Comparison of ENCODE assay signal across 25 cellular contexts in genomic region chr5:157679801-157680200, GRCh38. TPM values are rescaled to one million over a fixed set of nuclear protein-coding genes. Genes with fewer than 3 reads are reported as not detected.
DNase-seq lines count a peak whose midpoint lies in the region; ATAC-seq and TF ChIP-seq lines count a peak whose summit lies in the region.
"Had no signal": no experiment of that assay in that cellular context is flagged by ENCODE, and none has a peak within 500 bp of the region (broad histone marks: within the 10 kb centered on the region; RNA-seq: fewer than 3 reads in every experiment).

No MANE protein-coding gene starts in this region.

- TF ChIP-seq CTCF in right atrium auricular region (IDR thresholded peaks at IDR 0.05) (no peak), osteocyte (IDR thresholded peaks at IDR 0.05) (no peak), endothelial cell (IDR thresholded peaks at IDR 0.05; ENCODE audit: unreplicated experiment) (no peak)

- H3K27ac Mint-ChIP-seq in osteocyte (ENCODE audit: unreplicated experiment) (no peak overlapping the region), endothelial cell (ENCODE audit: unreplicated experiment) (no peak overlapping the region)
- H3K27ac Mint-ChIP-seq: CD14-positive monocyte; CD4-positive, CD25-positive, alpha-beta regulatory T cell; CD8-positive, alpha-beta memory T cell had no signal

- no peaks in the 10 kb centered on the region for H3K36me3 Mint-ChIP-seq in osteocyte (ENCODE audit: unreplicated experiment)
- no peaks in the 10 kb centered on the region for H3K36me3 Mint-ChIP-seq in endothelial cell (ENCODE audit: low read depth, unreplicated experiment)
- H3K36me3 Mint-ChIP-seq: CD14-positive monocyte; CD4-positive, alpha-beta memory T cell; CD4-positive, CD25-positive, alpha-beta regulatory T cell; CD8-positive, alpha-beta memory T cell had no signal

- H3K36me3 ChIP-seq in right atrium auricular region = no peaks in the 10 kb centered on the region
- H3K36me3 ChIP-seq: BE2C, BLaER1 had no signal

- ATAC-seq in left cardiac atrium (no peak), GM21737 (IDR thresholded peaks at IDR 0.05; ENCODE audit: unreplicated experiment) (no peak)

- intact Hi-C loops in left cardiac atrium (cut with DNase I) = no loop called here

- DNase-seq in right atrium auricular region (ENCODE audit: low spot score) = peak; percentile 16
- no peak for DNase-seq in left cardiac atrium
- DNase-seq in islet precursor cell = peak; percentile 29
- peak; percentile 49 for DNase-seq in osteocyte (ENCODE audit: extremely low spot score, unreplicated experiment)
- no peak for DNase-seq in NCI-H2196 treated with DMSO at 0.1 percent for 48 hours (lab: John Stamatoyannopoulos, UW; ENCODE audit: unreplicated experiment)
- DNase-seq in endothelial cell (ENCODE audit: low spot score) = no peak
- DNase-seq: 8988T; ACHN; BE2C; C1 segment of cervical spinal cord; CD4-positive, alpha-beta memory T cell; CD4-positive, CD25-positive, alpha-beta regulatory T cell; CD8-positive, alpha-beta memory T cell; COR-L47; DMS 273 treated with DMSO at 0.1 percent for 48 hours; DMS153; DMS53; DMS79; DND-41; GF-D8 had no signal

- no peaks in the 10 kb centered on the region for H3K4me1 ChIP-seq in right atrium auricular region
- H3K4me1 ChIP-seq: BE2C, BLaER1 had no signal

- H3K9me3 Mint-ChIP-seq in osteocyte (ENCODE audit: unreplicated experiment) (no peaks in the 10 kb centered on the region), endothelial cell (ENCODE audit: unreplicated experiment) (no peaks in the 10 kb centered on the region)
- H3K9me3 Mint-ChIP-seq: CD4-positive, CD25-positive, alpha-beta regulatory T cell; CD8-positive, alpha-beta memory T cell had no signal

- H3K27me3 ChIP-seq in right atrium auricular region = no peaks in the 10 kb centered on the region
- H3K27me3 ChIP-seq: BE2C, BLaER1 had no signal

- H3K4me3 Mint-ChIP-seq in osteocyte (ENCODE audit: unreplicated experiment) (no peak overlapping the region), endothelial cell (ENCODE audit: unreplicated experiment) (no peak overlapping the region)
- H3K4me3 Mint-ChIP-seq: CD14-positive monocyte; CD4-positive, alpha-beta memory T cell; CD4-positive, CD25-positive, alpha-beta regulatory T cell; CD8-positive, alpha-beta memory T cell had no signal

- no peaks in the 10 kb centered on the region for H3K9me3 ChIP-seq in right atrium auricular region
- H3K9me3 ChIP-seq: BE2C, BLaER1 had no signal

- H3K4me3 ChIP-seq in right atrium auricular region = no peak overlapping the region
- H3K4me3 ChIP-seq: BLaER1 had no signal

- H3K4me1 Mint-ChIP-seq in osteocyte (ENCODE audit: unreplicated experiment) (no peaks in the 10 kb centered on the region), endothelial cell (ENCODE audit: unreplicated experiment) (no peaks in the 10 kb centered on the region)
- H3K4me1 Mint-ChIP-seq: CD14-positive monocyte; CD4-positive, alpha-beta memory T cell; CD4-positive, CD25-positive, alpha-beta regulatory T cell; CD8-positive, alpha-beta memory T cell had no signal

- no peaks in the 10 kb centered on the region for H3K27me3 Mint-ChIP-seq in osteocyte (ENCODE audit: unreplicated experiment)
- no peaks in the 10 kb centered on the region for H3K27me3 Mint-ChIP-seq in endothelial cell (ENCODE audit: unreplicated experiment)
- H3K27me3 Mint-ChIP-seq: CD4-positive, alpha-beta memory T cell; CD4-positive, CD25-positive, alpha-beta regulatory T cell had no signal

- no peak overlapping the region for H3K27ac ChIP-seq in right atrium auricular region
- H3K27ac ChIP-seq: BLaER1 had no signal

RNA-seq across cellular contexts. Expression of gene C5orf52, which starts 8.5 kb away (rescaled TPM):
- total RNA-seq in right atrium auricular region = not detected
- not detected for total RNA-seq in left cardiac atrium
- not detected in 2 replicates for total RNA-seq in osteocyte
- not detected for total RNA-seq in endothelial cell (ENCODE audit: unreplicated experiment)
- total RNA-seq: A673; CD4-positive, alpha-beta memory T cell; CD4-positive, CD25-positive, alpha-beta regulatory T cell; CD8-positive, alpha-beta memory T cell; Daoy had no signal

RNA-seq across cellular contexts. Expression of gene SOX30, which starts 27.6 kb away (rescaled TPM):
- total RNA-seq in right atrium auricular region (under 1 TPM in 1 of 2 donors, not detected in 1; 0.89 TPM), left cardiac atrium (under 1 TPM; 0.37 to 0.44 TPM), osteocyte (not detected in 2 replicates), endothelial cell (ENCODE audit: unreplicated experiment) (0.15 TPM)
- total RNA-seq: A673; CD4-positive, CD25-positive, alpha-beta regulatory T cell had no signal

RNA-seq across cellular contexts. Expression of gene THG1L, which starts 51.4 kb away (rescaled TPM):
- total RNA-seq in right atrium auricular region (1 to 10 TPM; 4.5 to 4.8 TPM), left cardiac atrium (1 to 10 TPM; 5.6 to 5.9 TPM), osteocyte (14.6 and 15.6 TPM in 2 replicates), endothelial cell (ENCODE audit: unreplicated experiment) (6.4 TPM)

Comparison
In these comparisons a context has a peak if more than half of its experiments do, and no peak if none do; other contexts are left out.
1. DNase-seq: peak in right atrium auricular region (single experiment), islet precursor cell (single experiment) and osteocyte (single experiment); none in left cardiac atrium (single experiment), NCI-H2196 treated with DMSO at 0.1 percent for 48 hours (single experiment) and endothelial cell (single experiment).